In genomic region chr5:178463321-178464155, GRCh38 we compare ENCODE assay signal across 20 cellular contexts.
DNase-seq lines count a peak whose midpoint lies in the region; ATAC-seq and TF ChIP-seq lines count a peak whose summit lies in the region.
"Had no signal": no experiment of that assay in that cellular context is flagged by ENCODE, and none has a peak within 500 bp of the region (broad histone marks: within the 10 kb centered on the region; RNA-seq: fewer than 3 reads in every experiment).

No MANE protein-coding gene starts in this region.

- no peaks in the 10 kb centered on the region for H3K9me3 Mint-ChIP-seq in nephron
- H3K9me3 Mint-ChIP-seq: CD4-positive, alpha-beta T cell had no signal

- H3K36me3 Mint-ChIP-seq in nephron (ENCODE audit: low read depth) = no peaks in the 10 kb centered on the region

- DNase-seq in H7 (peak; percentile 23), ecto neural progenitor cell (ENCODE audit: low spot score) (peak; percentile 44), sciatic nerve (ENCODE audit: low spot score) (peak; percentile 42), adrenal gland (no peak), Right ventricle myocardium inferior (ENCODE audit: missing footprints) (no peak), HPDE6-E6E7 (ENCODE audit: extremely low spot score) (no peak)
- DNase-seq: GF-D8, GM23248, KBM-7, NCI-H1105 treated with DMSO at 0.1 percent for 48 hours, NCI-H1694 treated with DMSO at 0.1 percent for 48 hours, NCI-H2107, NCI-H510A treated with DMSO at 0.1 percent for 48 hours, NCI-H82, OCI-M1, SHP77 treated with DMSO at 0.1 percent for 48 hours had no signal

- intact Hi-C loops in sciatic nerve (cut with DNase I) = no loop called here
- intact Hi-C loops in adrenal gland (cut with DNase I) = no loop called here
- intact Hi-C loops in Right ventricle myocardium inferior (cut with DNase I) = loop anchor here (5.0 to 10.0 kb wide), 2 partner anchors 129 to 181 kb away; no protein-coding TSS in a partner anchor

- H3K27me3 ChIP-seq in H7 (ENCODE audit: control insufficient read depth, insufficient read depth, low read length) = no peaks in the 10 kb centered on the region
- H3K27me3 ChIP-seq in adrenal gland = no peaks in the 10 kb centered on the region

- WGBS in adrenal gland, 4 donors = 87 to 95% (median 89%) methylated on average over 23 to 30 of the region's 30 CpGs

- H3K27ac Mint-ChIP-seq in nephron = peak overlapping the region; percentile 37 to 81 (median 65)
- H3K27ac Mint-ChIP-seq: CD4-positive, alpha-beta T cell had no signal

- TF ChIP-seq POLR2A in adrenal gland (IDR thresholded peaks at IDR 0.05) = no peak

- H3K4me3 Mint-ChIP-seq in nephron = peak overlapping the region in 2 of 3 experiments; percentile 7 to 16
- H3K4me3 Mint-ChIP-seq: CD4-positive, alpha-beta T cell had no signal

- H3K36me3 ChIP-seq in H7 (replicated peaks; ENCODE audit: control insufficient read depth, insufficient read depth, low read length) (no peaks in the 10 kb centered on the region), adrenal gland (replicated peaks in 1 of 2) (no peaks in the 10 kb centered on the region)

- H3K9me3 ChIP-seq in adrenal gland (replicated peaks in 1 of 3) = no peaks in the 10 kb centered on the region

- ATAC-seq in sciatic nerve (no peak), Right ventricle myocardium inferior (no peak)
- ATAC-seq: A549, HepG2 had no signal

- peaks cover 4% of the 10 kb centered on the region for H3K27me3 Mint-ChIP-seq in nephron (ENCODE audit: low read depth)
- H3K27me3 Mint-ChIP-seq: CD4-positive, alpha-beta T cell had no signal

- peaks cover 50% of the 10 kb centered on the region for H3K4me1 Mint-ChIP-seq in nephron

- peaks cover 0 to 11% of the 10 kb centered on the region in 2 donors for H3K4me1 ChIP-seq in adrenal gland (replicated peaks in 1 of 2)
- H3K4me1 ChIP-seq: A549 had no signal

- no peak overlapping the region for H3K27ac ChIP-seq in adrenal gland
- H3K27ac ChIP-seq: A549, GM23248 had no signal

- H3K4me3 ChIP-seq in H7 (ENCODE audit: insufficient read depth, low read depth, low read length) = no peak overlapping the region
- H3K4me3 ChIP-seq in adrenal gland = no peak overlapping the region
- H3K4me3 ChIP-seq: A549, GM23248 had no signal

- TF ChIP-seq CTCF in nephron (IDR thresholded peaks at IDR 0.05; ENCODE audit: unreplicated experiment in 3 of 3) (no peak), adrenal gland (IDR thresholded peaks at IDR 0.05) (no peak)

Comparison
In these comparisons a context has a peak if more than half of its experiments do, and no peak if none do; other contexts are left out.
1. DNase-seq: peak in H7 (single experiment), ecto neural progenitor cell (single experiment) and sciatic nerve (single experiment); none in adrenal gland (0 of 7), Right ventricle myocardium inferior (single experiment) and HPDE6-E6E7 (single experiment).